Comparison of ENCODE assay signal across 8 cellular contexts in the genomic region with DNA sequence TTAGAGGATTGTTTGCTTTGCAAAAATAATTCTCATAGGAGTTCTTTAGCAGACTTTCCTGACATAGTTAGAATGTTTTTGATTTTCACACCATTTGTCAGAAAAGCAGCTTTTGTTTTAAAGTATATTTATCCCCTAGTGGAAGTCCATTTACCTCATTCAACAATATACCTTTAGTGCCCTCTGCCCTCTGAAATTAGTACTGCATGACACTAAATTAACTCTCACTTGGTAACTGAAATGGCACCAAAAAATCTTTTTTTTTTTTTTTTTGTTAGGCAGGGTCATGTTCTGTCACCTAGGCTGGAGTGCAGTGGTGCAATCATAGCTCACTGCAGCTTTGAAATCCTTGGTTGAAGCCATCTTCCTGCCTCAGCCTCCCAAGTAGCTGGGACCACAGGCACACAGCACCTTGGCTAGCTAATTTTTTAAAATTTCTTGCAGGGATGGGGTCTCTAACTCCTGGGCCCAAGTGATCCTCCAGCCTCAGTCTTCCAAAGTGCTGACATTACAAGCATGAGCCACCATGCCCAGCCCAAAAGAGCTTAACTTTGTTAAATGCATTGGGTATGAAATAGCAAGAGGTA. TPM values are rescaled to one million over a fixed set of nuclear protein-coding genes. Genes with fewer than 3 reads are reported as not detected.
DNase-seq lines count a peak whose midpoint lies in the region; ATAC-seq, FAIRE-seq and TF ChIP-seq lines count a peak whose summit lies in the region.

No MANE protein-coding gene starts in this region.

- H3K27me3 ChIP-seq in H1 (replicated peaks in 1 of 4; ENCODE audit: control insufficient read depth in 3 of 4, extremely low read depth in 1 of 4, insufficient read depth in 3 of 4, low read length in 3 of 4), result no peaks in the 10 kb centered on the region

- no peak overlapping the region for H2BK15ac ChIP-seq in H1 (ENCODE audit: low read length)

- no peak overlapping the region for H2AK5ac ChIP-seq in H1 (ENCODE audit: low read depth, low read length)

- no peak overlapping the region for H3K56ac ChIP-seq in H1 (replicated peaks; ENCODE audit: insufficient read length, low read depth, low read length)

- no peak overlapping the region for H2BK12ac ChIP-seq in H1 (ENCODE audit: low read depth, low read length)

- no peak overlapping the region for H3K4ac ChIP-seq in H1 (replicated peaks; ENCODE audit: insufficient read length, low read depth, low read length)

- peak; percentile 61 to 63 for TF ChIP-seq RAD21 in H1 (IDR thresholded peaks at IDR 0.05 in 1 of 2, conservative IDR thresholded peaks at IDR 0.05 in 1 of 2; ENCODE audit: low read depth in 2 of 2, low read length in 2 of 2)

- H2BK120ac ChIP-seq in H1 (replicated peaks; ENCODE audit: low read depth, low read length), result no peak overlapping the region

- no peak overlapping the region for H3K4me3 ChIP-seq in H1 (ENCODE audit: extremely low read depth in 1 of 4, insufficient read depth in 2 of 4, low read depth in 3 of 4, low read length in 4 of 4)

- no peak overlapping the region for H2AFZ ChIP-seq in H1 (ENCODE audit: low read length)

- H3K4me1 Mint-ChIP-seq in progenitor cell of endocrine pancreas (ENCODE audit: low read depth), result peaks cover 14% of the 10 kb centered on the region

- peaks cover 19 to 55% (median 31%) of the 10 kb centered on the region in 4 experiments for H3K36me3 ChIP-seq in H1 (ENCODE audit: control insufficient read depth in 2 of 4, insufficient read depth in 4 of 4, low read length in 3 of 4)

- CTCF ChIA-PET in H1 (lab: Charles Lee; ENCODE audit: partially characterized antibody), result interaction anchor here (0.6 to 7.2 kb wide), 58 partner anchors 10 to 1387 kb away, joined by 3 to 114 read pairs (median 5); a partner anchor contains a TSS

- H4K8ac ChIP-seq in H1 (ENCODE audit: extremely low read depth, insufficient read depth, low read length), result no peak overlapping the region

- no peak overlapping the region for H3K18ac ChIP-seq in H1 (ENCODE audit: extremely low read depth, low read length)

- H3K14ac ChIP-seq in H1 (ENCODE audit: insufficient read length), result no peak overlapping the region

- H3K27ac Mint-ChIP-seq in progenitor cell of endocrine pancreas, result no peak overlapping the region

- no peak overlapping the region for H3K23ac ChIP-seq in H1 (ENCODE audit: insufficient read length)

- H3K9ac ChIP-seq in H1 (replicated peaks in 1 of 4; ENCODE audit: extremely low read depth in 1 of 4, low read depth in 3 of 4, low read length in 3 of 4), result no peak overlapping the region

- H3K23me2 ChIP-seq in H1 (ENCODE audit: low read depth, low read length), result no peaks in the 10 kb centered on the region

- no peaks in the 10 kb centered on the region for H3K27me3 Mint-ChIP-seq in progenitor cell of endocrine pancreas

- H4K91ac ChIP-seq in H1 (replicated peaks; ENCODE audit: insufficient read length, low read length), result no peak overlapping the region

- POLR2A ChIA-PET in H1 (lab: Charles Lee; ENCODE audit: partially characterized antibody), result interaction anchor here (0.7 to 1.7 kb wide), 8 partner anchors 13 to 217 kb away, joined by 3 to 4 read pairs (median 3); a partner anchor contains a TSS

- H3K79me1 ChIP-seq in H1 (ENCODE audit: low read depth, low read length), result no peaks in the 10 kb centered on the region; the same call in 1 of the 2 replicates

- H3K4me3 Mint-ChIP-seq in progenitor cell of endocrine pancreas (ENCODE audit: low read depth), result no peak overlapping the region

- no peaks in the 10 kb centered on the region for H3K9me3 Mint-ChIP-seq in progenitor cell of endocrine pancreas (ENCODE audit: low read depth)

- H3K27ac ChIP-seq in H1 (ENCODE audit: low read depth, low read length), result no peak overlapping the region

- H4K5ac ChIP-seq in H1 (ENCODE audit: insufficient read length, low read depth, low read length), result no peak overlapping the region

- peaks cover 23% of the 10 kb centered on the region for H3K36me3 Mint-ChIP-seq in progenitor cell of endocrine pancreas (ENCODE audit: insufficient read depth)

- H4K20me1 ChIP-seq in H1 (replicated peaks in 1 of 2; ENCODE audit: control insufficient read depth in 1 of 2, insufficient read depth in 2 of 2, low read length in 2 of 2), result peaks cover 0 to 2% of the 10 kb centered on the region in 2 experiments

- no peak overlapping the region for H2BK20ac ChIP-seq in H1 (ENCODE audit: low read length)

- H3K4me1 ChIP-seq in H1 (replicated peaks in 1 of 4; ENCODE audit: control insufficient read depth in 3 of 4, insufficient read depth in 4 of 4, low read length in 3 of 4), result peaks cover 0 to 10% (median 0%) of the 10 kb centered on the region in 4 experiments; a peak in 4 of 7 replicates

- no peak overlapping the region for H2BK5ac ChIP-seq in H1 (ENCODE audit: low read depth, low read length)

- no peak for TF ChIP-seq EP300 in H1 (IDR thresholded peaks at IDR 0.05; ENCODE audit: borderline replicate concordance in 1 of 2, low read depth in 2 of 2, low read length in 2 of 2)

- no peaks in the 10 kb centered on the region for H3K9me3 ChIP-seq in H1 (ENCODE audit: insufficient read depth in 2 of 2, low read depth in 1 of 2, low read length in 1 of 2)

- 0 out of 4 replicates have a peak, but pooled peaks cover 0 to under 1% of the 10 kb centered on the region in 2 experiments for H3K79me2 ChIP-seq in H1 (ENCODE audit: control insufficient read depth in 1 of 2, insufficient read depth in 2 of 2, low read length in 2 of 2)

- no peak for TF ChIP-seq POLR2A in H1 (IDR thresholded peaks at IDR 0.05; ENCODE audit: control extremely low read depth in 1 of 2, low read depth in 2 of 2, low read length in 2 of 2)

- TF ChIP-seq CTCF in H1 (IDR thresholded peaks at IDR 0.05; ENCODE audit: control extremely low read depth in 1 of 3, insufficient read depth in 1 of 3, low read depth in 1 of 3, low read length in 3 of 3) (peak in 2 of 3 experiments; percentile 52 to 58; a peak in 2 of 4 replicates), progenitor cell of endocrine pancreas (IDR thresholded peaks at IDR 0.05; ENCODE audit: unreplicated experiment) (peak; percentile 60)

- no peak overlapping the region for H3K4me2 ChIP-seq in H1 (ENCODE audit: insufficient read depth in 1 of 2, low read depth in 2 of 2, low read length in 2 of 2)

- no peak for FAIRE-seq in H1 (lab: Jason Lieb, UNC)

- DNase-seq in NCI-H748 (lab: John Stamatoyannopoulos, UW; ENCODE audit: unreplicated experiment), result peak; percentile 24
- no peak for DNase-seq in NCI-H748 treated with DMSO at 0.1 percent for 48 hours (lab: John Stamatoyannopoulos, UW)
- peak; percentile 5 for DNase-seq in NCI-H2171 (lab: John Stamatoyannopoulos, UW)
- no peak for DNase-seq in H1 (ENCODE audit: low read depth in 1 of 2, low spot score in 2 of 2)
- no peak for DNase-seq in progenitor cell of endocrine pancreas (ENCODE audit: low spot score, unreplicated experiment)
- no peak for DNase-seq in stimulated activated naive CD8-positive, alpha-beta T cell treated with anti-CD3 and anti-CD28 coated beads, Interleukin-15, Interleukin-2, amounts not matched to agents 100 U/mL and 50 U/mL, for 24 hours
- no peak for DNase-seq in stimulated activated CD4-positive, alpha-beta T cell treated with anti-CD3 and anti-CD28 coated beads, Interleukin-4, amount 100 ng/mL, for 4 hours

- ATAC-seq in stimulated activated naive CD8-positive, alpha-beta T cell treated with anti-CD3 and anti-CD28 coated beads, Interleukin-15, Interleukin-2, amounts not matched to agents 100 U/mL and 50 U/mL, for 24 hours, result no peak
- ATAC-seq in HG02973 (IDR thresholded peaks at IDR 0.05; ENCODE audit: unreplicated experiment), result no peak

TF ChIP-seq in H1, 55 proteins besides CTCF, POLR2A, EP300 and RAD21 (continues in another document):
- TF ChIP-seq RXRA (IDR thresholded peaks at IDR 0.05; ENCODE audit: insufficient read depth, low read depth, low read length), result no peak
- no peak for TF ChIP-seq CHD2 (IDR thresholded peaks at IDR 0.05; ENCODE audit: low read length)
- TF ChIP-seq SIX5 (IDR thresholded peaks at IDR 0.05; ENCODE audit: low read depth, low read length), result no peak
- no peak for TF ChIP-seq CREB1 (IDR thresholded peaks at IDR 0.05)
- TF ChIP-seq YY1 (IDR thresholded peaks at IDR 0.05; ENCODE audit: low read depth, low read length), result no peak
- no peak for TF ChIP-seq MAFK (IDR thresholded peaks at IDR 0.05; ENCODE audit: low read depth, low read length)
- TF ChIP-seq SIRT6 (IDR thresholded peaks at IDR 0.05; ENCODE audit: low read length), result no peak

RNA-seq across cellular contexts. Expression of a gene that starts 13.6 kb away (rescaled TPM):
- total RNA-seq in H1 (2021; fragmentation: NEBNext Ultra II Directional; extraction: Animal tissue kit (Norgen Biotek cat#: 25700)), result 54.1 and 54.6 TPM in 2 replicates
- 30.4 and 38.2 TPM in 2 replicates for polyA plus RNA-seq in H1 (2011; rRNA removed)
- polyA plus RNA-seq in H1 (2011; cell fraction: cytosol; rRNA removed), result 45.0 TPM
- polyA plus RNA-seq in H1 (2011; cell fraction: nucleus; rRNA removed), result 29.2 TPM
- 48.6 to 70.3 TPM (median 52.5 TPM) in 4 replicates for polyA plus RNA-seq in H1 (2012, experiment 1 of 2)
- polyA plus RNA-seq in H1 (2012, experiment 2 of 2), result 52.2 TPM
- 31.2 TPM for polyA plus RNA-seq in H1 (2013, experiment 1 of 2)
- 29.3 TPM for polyA plus RNA-seq in H1 (2013, experiment 2 of 2)
- polyA minus RNA-seq in H1 (2011; rRNA and poly(A)+ RNA removed), result 42.0 and 44.6 TPM in 2 replicates
- polyA minus RNA-seq in H1 (2011; cell fraction: cytosol; rRNA and poly(A)+ RNA removed), result 24.8 TPM
- 18.2 TPM for polyA minus RNA-seq in H1 (2011; cell fraction: nucleus; rRNA and poly(A)+ RNA removed)
- 63.5 and 64.0 TPM in 2 replicates for total RNA-seq in progenitor cell of endocrine pancreas

RNA-seq across cellular contexts. Expression of a gene that starts 14.3 kb away (rescaled TPM):
- total RNA-seq in H1 (2021; fragmentation: NEBNext Ultra II Directional; extraction: Animal tissue kit (Norgen Biotek cat#: 25700)), result 29.7 and 36.3 TPM in 2 replicates
- 11.3 and 15.0 TPM in 2 replicates for polyA plus RNA-seq in H1 (2011; rRNA removed)
- 22.9 TPM for polyA plus RNA-seq in H1 (2011; cell fraction: cytosol; rRNA removed)
- 7.7 TPM for polyA plus RNA-seq in H1 (2011; cell fraction: nucleus; rRNA removed)
- 26.8 to 58.2 TPM (median 33.2 TPM) in 4 replicates for polyA plus RNA-seq in H1 (2012, experiment 1 of 2)
- 24.3 TPM for polyA plus RNA-seq in H1 (2012, experiment 2 of 2)
- polyA plus RNA-seq in H1 (2013, experiment 1 of 2), result 40.4 TPM
- polyA plus RNA-seq in H1 (2013, experiment 2 of 2), result 42.1 TPM
- polyA minus RNA-seq in H1 (2011; rRNA and poly(A)+ RNA removed), result 4.2 and 5.5 TPM in 2 replicates
- 6.2 TPM for polyA minus RNA-seq in H1 (2011; cell fraction: cytosol; rRNA and poly(A)+ RNA removed)
- 9.7 TPM for polyA minus RNA-seq in H1 (2011; cell fraction: nucleus; rRNA and poly(A)+ RNA removed)
- 35.4 and 39.2 TPM in 2 replicates for total RNA-seq in progenitor cell of endocrine pancreas

RNA-seq across cellular contexts. Expression of a gene that starts 58.2 kb away (rescaled TPM):
- total RNA-seq in H1 (2021; fragmentation: NEBNext Ultra II Directional; extraction: Animal tissue kit (Norgen Biotek cat#: 25700)), result not detected in 2 replicates
- not detected in 2 replicates for polyA plus RNA-seq in H1 (2011; rRNA removed)
- not detected for polyA plus RNA-seq in H1 (2011; cell fraction: cytosol; rRNA removed)
- polyA plus RNA-seq in H1 (2011; cell fraction: nucleus; rRNA removed), result not detected
- polyA plus RNA-seq in H1 (2012, experiment 1 of 2), result not detected in 4 replicates
- not detected for polyA plus RNA-seq in H1 (2012, experiment 2 of 2)
- not detected for polyA plus RNA-seq in H1 (2013, experiment 1 of 2)
- polyA plus RNA-seq in H1 (2013, experiment 2 of 2), result 0.04 TPM
- polyA minus RNA-seq in H1 (2011; rRNA and poly(A)+ RNA removed), result not detected in 2 replicates
- polyA minus RNA-seq in H1 (2011; cell fraction: cytosol; rRNA and poly(A)+ RNA removed), result not detected
- not detected for polyA minus RNA-seq in H1 (2011; cell fraction: nucleus; rRNA and poly(A)+ RNA removed)
- total RNA-seq in progenitor cell of endocrine pancreas, result 0.20 and 0.84 TPM in 2 replicates

Comparison
In these comparisons a context has a peak if more than half of its experiments do, and no peak if none do; other contexts are left out.
1. DNase-seq: peak in NCI-H748 (single experiment) and NCI-H2171 (single experiment); none in NCI-H748 treated with DMSO at 0.1 percent for 48 hours (single experiment), H1 (0 of 2), progenitor cell of endocrine pancreas (single experiment), stimulated activated naive CD8-positive, alpha-beta T cell treated with anti-CD3 and anti-CD28 coated beads, Interleukin-15, Interleukin-2, amounts not matched to agents 100 U/mL and 50 U/mL, for 24 hours (single experiment) and stimulated activated CD4-positive, alpha-beta T cell treated with anti-CD3 and anti-CD28 coated beads, Interleukin-4, amount 100 ng/mL, for 4 hours (0 of 2).